In genomic region chr3:89656388-89656787, GRCh38 we compare ENCODE assay signal across 27 cellular contexts.
DNase-seq lines count a peak whose midpoint lies in the region; TF ChIP-seq lines count a peak whose summit lies in the region.
"Had no signal": no experiment of that assay in that cellular context is flagged by ENCODE, and none has a peak within 500 bp of the region (broad histone marks: within the 10 kb centered on the region; RNA-seq: fewer than 3 reads in every experiment).

No MANE protein-coding gene starts in this region.

- H3K36me3 ChIP-seq in HEK293 (ENCODE audit: control insufficient read depth in 2 of 2, insufficient read depth in 1 of 2, low read length in 2 of 2), result no peaks in the 10 kb centered on the region
- H3K36me3 ChIP-seq: BE2C; BLaER1; BLaER1 treated with 17β-estradiol and CSF1 and Interleukin-3, amounts not matched to agents 10 nM and 100 nM had no signal

- DNase-seq in NCI-H1436 (lab: John Stamatoyannopoulos, UW), result no peak
- DNase-seq: 8988T; ACHN; AML-193; BE2C; C1 segment of cervical spinal cord; Caco-2; Calu3; CD4-positive, alpha-beta memory T cell; CD4-positive, alpha-beta T cell; CD4-positive, CD25-positive, alpha-beta regulatory T cell; CD8-positive, alpha-beta memory T cell; CD8-positive, alpha-beta T cell; COR-L47; DMS 273 treated with DMSO at 0.1 percent for 48 hours; DMS153; DMS53; DMS79; DMS79 treated with DMSO at 0.1 percent for 48 hours; DND-41; EL had no signal

- H3K4me3 ChIP-seq in HEK293 (ENCODE audit: low read depth, low read length), result no peak overlapping the region
- H3K4me3 ChIP-seq: A549; BLaER1; BLaER1 treated with 17β-estradiol and CSF1 and Interleukin-3, amounts not matched to agents 10 nM and 100 nM had no signal

- POLR2A ChIA-PET in HEK293 (lab: Yijun Ruan, JAX), result no interaction called here

- no peak overlapping the region for H3K27ac ChIP-seq in HEK293 (ENCODE audit: extremely low read depth, low read depth, low read length)
- H3K27ac ChIP-seq: 22Rv1; A549; BLaER1; BLaER1 treated with 17β-estradiol and CSF1 and Interleukin-3, amounts not matched to agents 10 nM and 100 nM; C4-2B had no signal

- no peak for TF ChIP-seq CTCF in HEK293 (tag by site-specific recombination; IDR thresholded peaks at IDR 0.05)

- no peaks in the 10 kb centered on the region for H3K4me1 ChIP-seq in HEK293 (ENCODE audit: control insufficient read depth, insufficient read depth, low read length)
- H3K4me1 ChIP-seq: A549; BE2C; BLaER1; BLaER1 treated with 17β-estradiol and CSF1 and Interleukin-3, amounts not matched to agents 10 nM and 100 nM; Caco-2 had no signal

- CTCF ChIA-PET in HEK293 (lab: Yijun Ruan, JAX), result interaction anchor here (0.6 kb wide), 1 partner anchor 114 kb away, joined by 4 read pairs; no protein-coding TSS in a partner anchor

- H3K9me3 ChIP-seq in HEK293 (ENCODE audit: control insufficient read depth, insufficient read depth, low read depth, low read length), result no peaks in the 10 kb centered on the region
- H3K9me3 ChIP-seq: A549, BE2C, Caco-2 had no signal

TF ChIP-seq in HEK293, 187 proteins besides CTCF, POLR2A, EP300 and RAD21:
- TF ChIP-seq TRIM28 (IDR thresholded peaks at IDR 0.05; ENCODE audit: borderline replicate concordance, low read length), result peak; percentile 67
- no peak for TF ChIP-seq ZNF391 (tag by site-specific recombination; IDR thresholded peaks at IDR 0.05; ENCODE audit: borderline replicate concordance, low read depth)
- no peak for TF ChIP-seq ZNF211 (tag by site-specific recombination; IDR thresholded peaks at IDR 0.05; ENCODE audit: low read depth)
- TF ChIP-seq ZNF146 (tag by site-specific recombination; IDR thresholded peaks at IDR 0.05), result no peak
- TF ChIP-seq SETDB1 (IDR thresholded peaks at IDR 0.05; ENCODE audit: insufficient read length, low read length), result peak; percentile 68
